15 cellular contexts compared by ENCODE assay signal in the genomic region with DNA sequence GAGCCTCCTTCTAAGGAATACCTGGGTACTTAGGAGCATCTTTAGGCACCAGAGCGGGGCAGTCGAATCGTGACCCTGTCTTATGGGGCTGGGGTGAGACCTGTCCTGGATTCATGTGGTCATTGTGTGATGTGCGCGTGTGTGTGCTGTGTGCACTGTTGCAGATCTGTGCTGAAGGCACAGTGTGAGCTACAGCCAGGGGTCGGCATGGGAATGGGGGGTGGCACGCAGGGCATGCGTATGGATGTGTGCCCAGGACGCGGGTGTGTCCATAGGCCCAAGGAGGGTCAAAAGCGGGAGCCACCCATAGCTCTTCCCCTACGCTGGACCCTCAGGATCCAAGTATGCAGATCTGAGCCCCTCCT. TPM values are rescaled to one million over a fixed set of nuclear protein-coding genes. Genes with fewer than 3 reads are reported as not detected.
DNase-seq lines count a peak whose midpoint lies in the region; ATAC-seq and TF ChIP-seq lines count a peak whose summit lies in the region.
"Had no signal": no experiment of that assay in that cellular context is flagged by ENCODE, and none has a peak within 500 bp of the region (broad histone marks: within the 10 kb centered on the region; RNA-seq: fewer than 3 reads in every experiment).

No MANE protein-coding gene starts in this region.

- peak overlapping the region; percentile 32 for H3K4me3 Mint-ChIP-seq in endodermal cell
- no peak overlapping the region for H3K4me3 Mint-ChIP-seq in activated CD4-positive, alpha-beta T cell treated with anti-CD3 and anti-CD28 coated beads, Interleukin-2, amount 10 ng/mL, durations not matched to agents 24 days and 14 days
- H3K4me3 Mint-ChIP-seq: activated naive CD8-positive, alpha-beta T cell treated with anti-CD3 and anti-CD28 coated beads, Interleukin-2, amount 10 ng/mL, durations not matched to agents 7 days and 5 days; activated T-cell treated with anti-CD3 and anti-CD28 coated beads, Interleukin-2, amount 50 U/mL, for 4 hours; CD14-positive monocyte had no signal

- H3K9ac ChIP-seq in NT2/D1 (ENCODE audit: insufficient read length, low read depth) (peak overlapping the region; percentile 15), endodermal cell (ENCODE audit: extremely low read depth, low read length, poor library complexity, severe bottlenecking) (no peak overlapping the region)

- no peaks in the 10 kb centered on the region for H3K27me3 Mint-ChIP-seq in endodermal cell (ENCODE audit: insufficient read depth)
- no peaks in the 10 kb centered on the region for H3K27me3 Mint-ChIP-seq in activated CD4-positive, alpha-beta T cell treated with anti-CD3 and anti-CD28 coated beads, Interleukin-2, amount 10 ng/mL, durations not matched to agents 24 days and 14 days

- no peak for TF ChIP-seq EP300 in tibial nerve (IDR thresholded peaks at IDR 0.05)

- H3K4me1 ChIP-seq in NT2/D1 (ENCODE audit: insufficient read depth, insufficient read length) (peaks cover 59% of the 10 kb centered on the region), endodermal cell (ENCODE audit: control insufficient read depth, insufficient read depth, low read length) (peaks cover 20% of the 10 kb centered on the region), muscle layer of duodenum (ENCODE audit: control insufficient read depth in 1 of 2, insufficient read depth in 2 of 2, low read length in 2 of 2) (peaks cover 17 to 18% of the 10 kb centered on the region in 2 donors), tibial nerve (peaks cover 8 to 98% (median 68%) of the 10 kb centered on the region in 4 donors)
- H3K4me1 ChIP-seq: SJCRH30 had no signal

- intact Hi-C loops in activated CD4-positive, alpha-beta T cell treated with anti-CD3 and anti-CD28 coated beads, Interleukin-2, amount 10 ng/mL, durations not matched to agents 24 days and 14 days (cut with micrococcal nuclease): no loop called here

- no peaks in the 10 kb centered on the region for H3K9me3 ChIP-seq in NT2/D1 (ENCODE audit: insufficient read depth, low read length)
- H3K9me3 ChIP-seq in endodermal cell (ENCODE audit: control insufficient read depth, low read length): no peaks in the 10 kb centered on the region
- no peaks in the 10 kb centered on the region for H3K9me3 ChIP-seq in muscle layer of duodenum (ENCODE audit: control insufficient read depth in 1 of 2, low read length in 2 of 2)
- H3K9me3 ChIP-seq in tibial nerve: no peaks in the 10 kb centered on the region
- H3K9me3 ChIP-seq: SJCRH30, upper lobe of right lung had no signal

- H3K27ac ChIP-seq in endodermal cell (ENCODE audit: low read depth, low read length) (no peak overlapping the region), muscle layer of duodenum (ENCODE audit: low read length) (peak overlapping the region; percentile 45), tibial nerve (peak overlapping the region in 3 of 4 donors; percentile 67 to 88 (median 87))
- H3K27ac ChIP-seq: SJCRH30 had no signal

- WGBS in endodermal cell (ENCODE audit: insufficient coverage in 1 of 2, insufficient read length in 1 of 2), 2 experiments: 82 to 89% methylated on average over 7 to 12 of the region's 12 CpGs
- WGBS in tibial nerve, 2 donors: 50 to 83% methylated on average over 12 of the region's 12 CpGs

- DNase-seq in NT2/D1 (ENCODE audit: low read depth, low spot score) (no peak), endodermal cell (no peak), tibial nerve (ENCODE audit: low spot score in 2 of 2) (no peak), EL (no peak)
- no peak for DNase-seq in activated CD4-positive, alpha-beta T cell treated with anti-CD3 and anti-CD28 coated beads, Interleukin-2, amount 10 ng/mL, durations not matched to agents 24 days and 14 days
- DNase-seq: activated CD4-positive, alpha-beta T cell treated with anti-CD3 and anti-CD28 coated beads, Interleukin-2, amount 50 U/mL, for 4 hours; activated naive CD8-positive, alpha-beta T cell treated with anti-CD3 and anti-CD28 coated beads, Interleukin-2, amount 10 ng/mL, durations not matched to agents 7 days and 5 days; activated T-cell treated with anti-CD3 and anti-CD28 coated beads, Interleukin-2, amount 50 U/mL, for 4 hours; IMR-90; T-helper 9 cell had no signal

- H3K4me1 Mint-ChIP-seq in endodermal cell: peaks cover 58% of the 10 kb centered on the region
- peaks cover 3% of the 10 kb centered on the region for H3K4me1 Mint-ChIP-seq in activated CD4-positive, alpha-beta T cell treated with anti-CD3 and anti-CD28 coated beads, Interleukin-2, amount 10 ng/mL, durations not matched to agents 24 days and 14 days

- peaks cover 17% of the 10 kb centered on the region for H3K36me3 Mint-ChIP-seq in endodermal cell (ENCODE audit: low read depth)
- H3K36me3 Mint-ChIP-seq in activated CD4-positive, alpha-beta T cell treated with anti-CD3 and anti-CD28 coated beads, Interleukin-2, amount 10 ng/mL, durations not matched to agents 24 days and 14 days (ENCODE audit: low read depth): no peaks in the 10 kb centered on the region
- H3K36me3 Mint-ChIP-seq: activated naive CD8-positive, alpha-beta T cell treated with anti-CD3 and anti-CD28 coated beads, Interleukin-2, amount 10 ng/mL, durations not matched to agents 7 days and 5 days; CD14-positive monocyte had no signal

- no peak for TF ChIP-seq POLR2A in tibial nerve (IDR thresholded peaks at IDR 0.05)

- ATAC-seq in esophagus mucosa: no peak
- ATAC-seq: activated T-cell treated with anti-CD3 and anti-CD28 coated beads, Interleukin-2, amount 50 U/mL, for 4 hours had no signal

- no peak overlapping the region for H3K4me3 ChIP-seq in NT2/D1 (ENCODE audit: insufficient read length, low read depth)
- H3K4me3 ChIP-seq in endodermal cell (ENCODE audit: low read length): no peak overlapping the region
- no peak overlapping the region for H3K4me3 ChIP-seq in muscle layer of duodenum (ENCODE audit: low read depth in 1 of 2, low read length in 2 of 2)
- H3K4me3 ChIP-seq in tibial nerve: no peak overlapping the region
- H3K4me3 ChIP-seq: SJCRH30, upper lobe of right lung had no signal

- H3K36me3 ChIP-seq in NT2/D1 (ENCODE audit: insufficient read depth, insufficient read length, low read length) (peaks cover 67% of the 10 kb centered on the region), endodermal cell (ENCODE audit: control insufficient read depth, insufficient read depth, low read length) (peaks cover 47% of the 10 kb centered on the region), muscle layer of duodenum (ENCODE audit: control insufficient read depth in 1 of 2, insufficient read depth in 2 of 2, low read length in 2 of 2) (no peaks in the 10 kb centered on the region), tibial nerve (no peaks in the 10 kb centered on the region)
- H3K36me3 ChIP-seq: upper lobe of right lung had no signal

- H3K27ac Mint-ChIP-seq in endodermal cell: peak overlapping the region; percentile 67
- no peak overlapping the region for H3K27ac Mint-ChIP-seq in activated CD4-positive, alpha-beta T cell treated with anti-CD3 and anti-CD28 coated beads, Interleukin-2, amount 10 ng/mL, durations not matched to agents 24 days and 14 days
- H3K27ac Mint-ChIP-seq: activated naive CD8-positive, alpha-beta T cell treated with anti-CD3 and anti-CD28 coated beads, Interleukin-2, amount 10 ng/mL, durations not matched to agents 7 days and 5 days had no signal

- TF ChIP-seq CTCF in endodermal cell (conservative IDR thresholded peaks at IDR 0.05) (no peak), tibial nerve (IDR thresholded peaks at IDR 0.05) (no peak)

- H3K27me3 ChIP-seq in NT2/D1 (ENCODE audit: insufficient read depth, insufficient read length) (no peaks in the 10 kb centered on the region), endodermal cell (ENCODE audit: control insufficient read depth, insufficient read depth, low read length, poor library complexity, severe bottlenecking) (no peaks in the 10 kb centered on the region), muscle layer of duodenum (ENCODE audit: low read depth, low read length) (no peaks in the 10 kb centered on the region), tibial nerve (no peaks in the 10 kb centered on the region)
- H3K27me3 ChIP-seq: SJCRH30, upper lobe of right lung had no signal

- no peaks in the 10 kb centered on the region for H3K9me3 Mint-ChIP-seq in endodermal cell
- no peaks in the 10 kb centered on the region for H3K9me3 Mint-ChIP-seq in activated CD4-positive, alpha-beta T cell treated with anti-CD3 and anti-CD28 coated beads, Interleukin-2, amount 10 ng/mL, durations not matched to agents 24 days and 14 days
- H3K9me3 Mint-ChIP-seq: activated naive CD8-positive, alpha-beta T cell treated with anti-CD3 and anti-CD28 coated beads, Interleukin-2, amount 10 ng/mL, durations not matched to agents 7 days and 5 days; activated T-cell treated with anti-CD3 and anti-CD28 coated beads, Interleukin-2, amount 50 U/mL, for 4 hours; CD14-positive monocyte had no signal

RNA-seq across cellular contexts. Expression of a gene that starts 14.6 kb away (rescaled TPM):
- 100 to 1,000 TPM; 203 to 250 TPM for total RNA-seq in endodermal cell
- polyA plus RNA-seq in endodermal cell (2013, experiment 1 of 2): 145 TPM
- polyA plus RNA-seq in endodermal cell (2013, experiment 2 of 2): 130 TPM
- 100 to 1,000 TPM in 2 of 4 donors, 10 to 100 TPM in 2; 72.0 to 112 (median 92.5) TPM for total RNA-seq in tibial nerve
- total RNA-seq in activated CD4-positive, alpha-beta T cell treated with anti-CD3 and anti-CD28 coated beads, Interleukin-2, amount 10 ng/mL, durations not matched to agents 24 days and 14 days: 2.1 and 2.7 TPM in 2 replicates
- 285 TPM for total RNA-seq in esophagus mucosa
- polyA plus RNA-seq: CD14-positive monocyte had no signal

Comparison
In these comparisons a context has a peak if more than half of its experiments do, and no peak if none do; other contexts are left out.
1. RNA of a gene that starts 14.6 kb away (total RNA-seq): 285 TPM in esophagus mucosa (single experiment), 203 to 250 TPM in endodermal cell and 72.0 to 112 TPM in tibial nerve; 2.1 to 2.7 TPM in activated CD4-positive, alpha-beta T cell treated with anti-CD3 and anti-CD28 coated beads, Interleukin-2, amount 10 ng/mL, durations not matched to agents 24 days and 14 days; every median in the first group is over 10 times any median in the second.